In genomic region chr19:48738557-48739399, GRCh38 we compare ENCODE assay signal across 8 cellular contexts. TPM values are rescaled to one million over a fixed set of nuclear protein-coding genes. Genes with fewer than 3 reads are reported as not detected.
DNase-seq lines count a peak whose midpoint lies in the region; TF ChIP-seq lines count a peak whose summit lies in the region.

No MANE protein-coding gene starts in this region.

- H3K27ac Mint-ChIP-seq in endodermal cell: peak overlapping the region; percentile 86

- H3K27me3 ChIP-seq in endodermal cell (ENCODE audit: control insufficient read depth, insufficient read depth, low read length, poor library complexity, severe bottlenecking): peaks cover 21% of the 10 kb centered on the region

- H3K4me3 ChIP-seq in AG09309 (ENCODE audit: control insufficient read depth, low read depth, low read length) (no peak overlapping the region), endodermal cell (ENCODE audit: low read length) (peak overlapping the region; percentile 73), mesodermal cell (ENCODE audit: extremely low read depth, insufficient read depth, low read length, poor library complexity, severe bottlenecking) (peak overlapping the region; percentile 49)

- H3K27me3 Mint-ChIP-seq in endodermal cell (ENCODE audit: insufficient read depth): peaks cover 31% of the 10 kb centered on the region

- peaks cover 8% of the 10 kb centered on the region for H3K4me1 Mint-ChIP-seq in endodermal cell

- H3K36me3 Mint-ChIP-seq in endodermal cell (ENCODE audit: low read depth): peaks cover 2% of the 10 kb centered on the region

- WGBS in endodermal cell (ENCODE audit: insufficient coverage in 1 of 2, insufficient read length in 1 of 2), 2 experiments: 2 to 6% methylated on average over 27 to 95 of the region's 95 CpGs
- WGBS in mesodermal cell (ENCODE audit: insufficient coverage in 2 of 2), 2 experiments: 2% methylated on average over 59 to 76 of the region's 95 CpGs

- H3K9me3 ChIP-seq in endodermal cell (ENCODE audit: control insufficient read depth, low read length) (no peaks in the 10 kb centered on the region), mesodermal cell (ENCODE audit: control insufficient read depth, low read length) (no peaks in the 10 kb centered on the region)

- no peaks in the 10 kb centered on the region for H3K9me3 Mint-ChIP-seq in endodermal cell

- H3K27ac ChIP-seq in endodermal cell (ENCODE audit: low read depth, low read length) (no peak overlapping the region), mesodermal cell (ENCODE audit: low read depth, low read length, severe bottlenecking) (no peak overlapping the region)

- H3K9ac ChIP-seq in endodermal cell (ENCODE audit: extremely low read depth, low read length, poor library complexity, severe bottlenecking): no peak overlapping the region

- no peaks in the 10 kb centered on the region for H3K4me1 ChIP-seq in endodermal cell (ENCODE audit: control insufficient read depth, insufficient read depth, low read length)
- H3K4me1 ChIP-seq in mesodermal cell (ENCODE audit: control insufficient read depth, insufficient read depth, low read length, poor library complexity, severe bottlenecking): no peaks in the 10 kb centered on the region

- H3K4me3 Mint-ChIP-seq in endodermal cell: peak overlapping the region; percentile 48

- TF ChIP-seq CTCF in AG09309 (IDR thresholded peaks at IDR 0.05; ENCODE audit: control insufficient read depth, insufficient read depth, low read depth, low read length, missing control alignments) (peak; percentile 15), endodermal cell (conservative IDR thresholded peaks at IDR 0.05) (peak; percentile 60)

- H3K36me3 ChIP-seq in endodermal cell (ENCODE audit: control insufficient read depth, insufficient read depth, low read length) (no peaks in the 10 kb centered on the region), mesodermal cell (ENCODE audit: control insufficient read depth, insufficient read depth, low read length) (no peaks in the 10 kb centered on the region)

- no peak for DNase-seq in AG09309 (ENCODE audit: low read depth)
- DNase-seq in GM19240 (ENCODE audit: insufficient read length, low spot score): peak; percentile 94
- peak; percentile 97 for DNase-seq in HT-29 (ENCODE audit: low spot score)
- peak; percentile 79 to 91 for DNase-seq in NOMO-1 (lab: John Stamatoyannopoulos, UW; ENCODE audit: unreplicated experiment in 2 of 2)
- DNase-seq in activated CD8-positive, alpha-beta memory T cell treated with anti-CD3 and anti-CD28 coated beads, Interleukin-2, amount 50 U/mL, for 1 hour (ENCODE audit: extremely low read depth): peak; percentile 69
- peak; percentile 100 for DNase-seq in endodermal cell
- DNase-seq in stimulated activated CD8-positive, alpha-beta memory T cell treated with anti-CD3 and anti-CD28 coated beads, Interleukin-12 subunit alpha, Interleukin-12 subunit beta, amount 100 ng/mL, for 4 hours (ENCODE audit: low read depth): peak; percentile 84

RNA-seq across cellular contexts. Expression of gene RASIP1, which starts 1.6 kb away (rescaled TPM):
- total RNA-seq in HT-29 (2014; rRNA removed; shearing (Covaris generic)): 0.34 and 0.61 TPM in 2 replicates
- total RNA-seq in endodermal cell: 1 to 10 TPM; 3.4 to 5.2 TPM
- 1.6 TPM for polyA plus RNA-seq in endodermal cell (2013, experiment 1 of 2)
- 0.99 TPM for polyA plus RNA-seq in endodermal cell (2013, experiment 2 of 2)
- polyA plus RNA-seq in mesodermal cell (2013, experiment 1 of 2): 32.1 TPM
- polyA plus RNA-seq in mesodermal cell (2013, experiment 2 of 2): 17.9 TPM

RNA-seq across cellular contexts. Expression of gene IZUMO1, which starts 7.9 kb away (rescaled TPM):
- total RNA-seq in HT-29 (2014; rRNA removed; shearing (Covaris generic)): 0.05 and 0.58 TPM in 2 replicates
- total RNA-seq in endodermal cell: under 1 TPM; 0.22 to 0.80 TPM
- polyA plus RNA-seq in endodermal cell (2013, experiment 1 of 2): 0.21 TPM
- polyA plus RNA-seq in endodermal cell (2013, experiment 2 of 2): not detected
- polyA plus RNA-seq in mesodermal cell (2013, experiment 1 of 2): 0.55 TPM
- 0.20 TPM for polyA plus RNA-seq in mesodermal cell (2013, experiment 2 of 2)

RNA-seq across cellular contexts. Expression of gene FUT1, which starts 13.7 kb away (rescaled TPM):
- total RNA-seq in HT-29 (2014; rRNA removed; shearing (Covaris generic)): 4.6 and 6.3 TPM in 2 replicates
- 1 to 10 TPM; 5.4 to 6.3 TPM for total RNA-seq in endodermal cell
- polyA plus RNA-seq in endodermal cell (2013, experiment 1 of 2): 0.93 TPM
- polyA plus RNA-seq in endodermal cell (2013, experiment 2 of 2): 0.46 TPM
- polyA plus RNA-seq in mesodermal cell (2013, experiment 1 of 2): 1.6 TPM
- polyA plus RNA-seq in mesodermal cell (2013, experiment 2 of 2): 1.2 TPM

RNA-seq across cellular contexts. Expression of gene FGF21, which starts 16.5 kb away (rescaled TPM):
- not detected in 2 replicates for total RNA-seq in HT-29 (2014; rRNA removed; shearing (Covaris generic))
- not detected for total RNA-seq in endodermal cell
- not detected for polyA plus RNA-seq in endodermal cell (2013, experiment 1 of 2)
- polyA plus RNA-seq in endodermal cell (2013, experiment 2 of 2): not detected
- not detected for polyA plus RNA-seq in mesodermal cell (2013, experiment 1 of 2)
- polyA plus RNA-seq in mesodermal cell (2013, experiment 2 of 2): 0.35 TPM

RNA-seq across cellular contexts. Expression of gene MAMSTR, which starts 19.3 kb away (rescaled TPM):
- total RNA-seq in HT-29 (2014; rRNA removed; shearing (Covaris generic)): 0.73 and 0.84 TPM in 2 replicates
- 1 to 10 TPM; 1.9 to 2.3 TPM for total RNA-seq in endodermal cell
- 2.0 TPM for polyA plus RNA-seq in endodermal cell (2013, experiment 1 of 2)
- polyA plus RNA-seq in endodermal cell (2013, experiment 2 of 2): 1.2 TPM
- 0.70 TPM for polyA plus RNA-seq in mesodermal cell (2013, experiment 1 of 2)
- 1.1 TPM for polyA plus RNA-seq in mesodermal cell (2013, experiment 2 of 2)
